In genomic region chr4:76430519-76431388, GRCh38 we compare ENCODE assay signal across 8 cellular contexts. TPM values are rescaled to one million over a fixed set of nuclear protein-coding genes. Genes with fewer than 3 reads are reported as not detected.
DNase-seq lines count a peak whose midpoint lies in the region; ATAC-seq, FAIRE-seq and TF ChIP-seq lines count a peak whose summit lies in the region.

No MANE protein-coding gene starts in this region.

- no peak for TF ChIP-seq POLR2A in uterus (IDR thresholded peaks at IDR 0.05)

- ATAC-seq in GM18517 (IDR thresholded peaks at IDR 0.05; ENCODE audit: unreplicated experiment), result no peak

- peak; percentile 23 for FAIRE-seq in keratinocyte (lab: Jason Lieb, UNC)

- H3K36me3 ChIP-seq in GM06990 (ENCODE audit: control insufficient read depth, insufficient read depth, low read length) (no peaks in the 10 kb centered on the region), keratinocyte (ENCODE audit: control insufficient read depth in 2 of 2, extremely low read depth in 1 of 2, insufficient read depth in 2 of 2, low read length in 2 of 2) (no peaks in the 10 kb centered on the region), uterus (no peaks in the 10 kb centered on the region)

- intact Hi-C loops in uterus (cut with DNase I; ENCODE audit: low total_unique reads), result no loop called here

- in situ Hi-C loops in ACHN (cut with HindIII; ENCODE audit: low pct_ligation_motif_present, low pct_unique_long_range_greater_than_20kb, low sequenced_read_pairs), result no loop called here

- H3K4me3 ChIP-seq in GM06990 (replicated peaks; ENCODE audit: low read depth, low read length) (no peak overlapping the region), keratinocyte (ENCODE audit: control insufficient read depth in 2 of 3, extremely low read depth in 1 of 3, insufficient read depth in 2 of 3, low read depth in 1 of 3, low read length in 3 of 3) (no peak overlapping the region), uterus (no peak overlapping the region)

- H3K4me2 ChIP-seq in keratinocyte (ENCODE audit: control insufficient read depth, extremely low read depth, insufficient read depth, low read depth, low read length), result no peak overlapping the region

- H3K27ac ChIP-seq in keratinocyte (ENCODE audit: control insufficient read depth, insufficient read depth, low read length) (no peak overlapping the region), uterus (no peak overlapping the region)

- H3K9ac ChIP-seq in keratinocyte (ENCODE audit: control insufficient read depth, extremely low read depth, insufficient read depth, low read length), result no peak overlapping the region

- no peaks in the 10 kb centered on the region for H3K9me1 ChIP-seq in keratinocyte (ENCODE audit: control insufficient read depth, extremely low read depth, insufficient read depth, low read length)

- no peaks in the 10 kb centered on the region for H3K79me2 ChIP-seq in keratinocyte (ENCODE audit: control insufficient read depth, insufficient read depth, low read length)

- H3K27me3 ChIP-seq in GM06990 (replicated peaks; ENCODE audit: control insufficient read depth, insufficient read depth, low read length) (no peaks in the 10 kb centered on the region), keratinocyte (ENCODE audit: control insufficient read depth, extremely low read depth, insufficient read depth, low read length) (no peaks in the 10 kb centered on the region), uterus (no peaks in the 10 kb centered on the region)

- H3K9me3 ChIP-seq in keratinocyte (ENCODE audit: control insufficient read depth, low read depth, low read length), result no peaks in the 10 kb centered on the region
- no peaks in the 10 kb centered on the region for H3K9me3 ChIP-seq in uterus

- dilution Hi-C loops in keratinocyte (cut with MboI; ENCODE audit: extremely low pct_ligation_motif_present, low sequenced_read_pairs), result no loop called here

- DNase-seq in ACHN, result peak; percentile 65
- peak; percentile 16 for DNase-seq in GM06990 (ENCODE audit: extremely low read depth, insufficient read length)
- DNase-seq in NCI-H2029 (lab: John Stamatoyannopoulos, UW), result peak; percentile 35
- DNase-seq in amniotic epithelial cell (ENCODE audit: low read depth), result peak; percentile 50
- DNase-seq in keratinocyte (ENCODE audit: low read depth, low spot score), result no peak
- no peak for DNase-seq in uterus
- DNase-seq in GF-D8 (lab: John Stamatoyannopoulos, UW), result no peak

- no peaks in the 10 kb centered on the region for H3K4me1 ChIP-seq in keratinocyte (ENCODE audit: control insufficient read depth, extremely low read depth, insufficient read depth, low read length)
- H3K4me1 ChIP-seq in uterus, result no peaks in the 10 kb centered on the region

- no peaks in the 10 kb centered on the region for H4K20me1 ChIP-seq in keratinocyte (ENCODE audit: control insufficient read depth, extremely low read depth, insufficient read depth, low read length)

- TF ChIP-seq CTCF in GM06990 (IDR thresholded peaks at IDR 0.05; ENCODE audit: insufficient read depth, low read length, poor library complexity, severe bottlenecking) (peak; percentile 63), keratinocyte (optimal IDR thresholded peaks at IDR 0.05 in 1 of 3, IDR thresholded peaks at IDR 0.05 in 1 of 3, conservative IDR thresholded peaks at IDR 0.05 in 1 of 3; ENCODE audit: extremely low read depth in 1 of 3, insufficient read depth in 2 of 3, low read length in 3 of 3) (peak in 2 of 3 experiments; percentile 43 to 45), uterus (IDR thresholded peaks at IDR 0.05) (peak in 3 of 4 experiments; percentile 23 to 50 (median 35))

- H2AFZ ChIP-seq in keratinocyte (ENCODE audit: control insufficient read depth, low read length), result no peak overlapping the region

RNA-seq across cellular contexts. Expression of gene SHROOM3, which starts 4.3 kb away (rescaled TPM):
- 4.9 to 7.3 TPM (median 4.9 TPM) in 3 replicates for polyA plus RNA-seq in keratinocyte
- polyA plus RNA-seq in keratinocyte (2011; ENCODE audit: low read depth), result 5.0 TPM
- polyA plus RNA-seq in keratinocyte (2011; cell fraction: cytosol; rRNA removed), result 4.3 and 4.6 TPM in 2 replicates
- 10.0 and 10.3 TPM in 2 replicates for polyA plus RNA-seq in keratinocyte (2011; cell fraction: nucleus; rRNA removed)
- 5.0 and 7.3 TPM in 2 replicates for polyA plus RNA-seq in keratinocyte (2012; ENCODE audit: low replicate concordance)
- polyA minus RNA-seq in keratinocyte, result 15.7 to 57.3 TPM (median 21.0 TPM) in 3 replicates
- 15.2 TPM for polyA minus RNA-seq in keratinocyte (2011; cell fraction: cytosol; rRNA and poly(A)+ RNA removed)
- 26.1 and 27.8 TPM in 2 replicates for polyA minus RNA-seq in keratinocyte (2011; cell fraction: nucleus; rRNA and poly(A)+ RNA removed)
- total RNA-seq in uterus, result 10 to 100 TPM in 1 of 4 donors, 1 to 10 TPM in 3; 1.5 to 24.1 (median 3.4) TPM

RNA-seq across cellular contexts. Expression of gene CCDC158, which starts 9.8 kb away (rescaled TPM):
- 0.01 TPM in 1 of 3 replicates, not detected in the others for polyA plus RNA-seq in keratinocyte
- not detected for polyA plus RNA-seq in keratinocyte (2011; ENCODE audit: low read depth)
- polyA plus RNA-seq in keratinocyte (2011; cell fraction: cytosol; rRNA removed), result 0.02 TPM in 1 of 2 replicates, not detected in the other
- polyA plus RNA-seq in keratinocyte (2011; cell fraction: nucleus; rRNA removed), result 0.03 TPM in 1 of 2 replicates, not detected in the other
- polyA plus RNA-seq in keratinocyte (2012; ENCODE audit: low replicate concordance), result not detected in 2 replicates
- not detected in 3 replicates for polyA minus RNA-seq in keratinocyte
- polyA minus RNA-seq in keratinocyte (2011; cell fraction: cytosol; rRNA and poly(A)+ RNA removed), result not detected
- polyA minus RNA-seq in keratinocyte (2011; cell fraction: nucleus; rRNA and poly(A)+ RNA removed), result not detected in 2 replicates
- 1 to 10 TPM in 1 of 4 donors, under 1 TPM in 2, not detected in 1; under 0.01 to 2.2 (median 0.34) TPM for total RNA-seq in uterus

Comparison
In these comparisons a context has a peak if more than half of its experiments do, and no peak if none do; other contexts are left out.
1. DNase-seq: peak in ACHN (single experiment), GM06990 (single experiment), NCI-H2029 (single experiment) and amniotic epithelial cell (single experiment); none in keratinocyte (single experiment), uterus (0 of 2) and GF-D8 (single experiment).
2. Peak in every context shown above with its lines, with median percentiles within 50 percentile points of each other: CTCF ChIP-seq.